14 cellular contexts compared by ENCODE assay signal in genomic region chr11:117217685-117218084, GRCh38. TPM values are rescaled to one million over a fixed set of nuclear protein-coding genes. Genes with fewer than 3 reads are reported as not detected.
DNase-seq lines count a peak whose midpoint lies in the region; ATAC-seq and TF ChIP-seq lines count a peak whose summit lies in the region.
"Had no signal": no experiment of that assay in that cellular context is flagged by ENCODE, and none has a peak within 500 bp of the region (broad histone marks: within the 10 kb centered on the region; RNA-seq: fewer than 3 reads in every experiment).

No MANE protein-coding gene starts in this region.

- DNase-seq in OCI-LY7 (ENCODE audit: low spot score) (no peak), caudate nucleus (lab: John Stamatoyannopoulos, UW) (no peak), cerebellar cortex (ENCODE audit: low spot score) (no peak), NCI-H510A (lab: John Stamatoyannopoulos, UW) (no peak), Calu3 (no peak)
- no peak for DNase-seq in stimulated activated effector memory CD8-positive, alpha-beta T cell treated with anti-CD3 and anti-CD28 coated beads, Interleukin-12 subunit alpha, Interleukin-12 subunit beta, amount 100 ng/mL, for 72 hours (ENCODE audit: low spot score in 2 of 2)
- DNase-seq in effector CD4-positive, alpha-beta T cell: no peak
- DNase-seq: activated CD4-positive, alpha-beta T cell treated with anti-CD3 and anti-CD28 coated beads for 48 hours; activated naive CD4-positive, alpha-beta T cell treated with anti-CD3 and anti-CD28 coated beads, Interleukin-2, amount 10 ng/mL, durations not matched to agents 7 days and 5 days; CD8-positive, alpha-beta T cell; KG1; left lung; NCI-H187 treated with DMSO at 0.1 percent for 48 hours had no signal

- H3K79me2 ChIP-seq in OCI-LY7 (ENCODE audit: insufficient read depth, low read depth, low read length): no peaks in the 10 kb centered on the region

- H3K27ac ChIP-seq in OCI-LY7 (ENCODE audit: low read depth, low read length, poor library complexity, severe bottlenecking) (no peak overlapping the region), caudate nucleus (ENCODE audit: low read depth, low read length) (peak overlapping the region; percentile 49), mesodermal cell (ENCODE audit: low read depth, low read length, severe bottlenecking) (peak overlapping the region; percentile 10)

- no peaks in the 10 kb centered on the region for H4K20me1 ChIP-seq in OCI-LY7 (ENCODE audit: insufficient read depth, low read length)

- no peaks in the 10 kb centered on the region for H3K27me3 Mint-ChIP-seq in Calu3 (ENCODE audit: unreplicated experiment)
- H3K27me3 Mint-ChIP-seq: activated naive CD4-positive, alpha-beta T cell treated with anti-CD3 and anti-CD28 coated beads, Interleukin-2, amount 10 ng/mL, durations not matched to agents 7 days and 5 days had no signal

- H3K4me3 Mint-ChIP-seq in stimulated activated effector memory CD8-positive, alpha-beta T cell treated with anti-CD3 and anti-CD28 coated beads, Interleukin-12 subunit alpha, Interleukin-12 subunit beta, amount 100 ng/mL, for 72 hours: no peak overlapping the region
- no peak overlapping the region for H3K4me3 Mint-ChIP-seq in Calu3 (ENCODE audit: low read depth, unreplicated experiment)
- H3K4me3 Mint-ChIP-seq: activated naive CD4-positive, alpha-beta T cell treated with anti-CD3 and anti-CD28 coated beads, Interleukin-2, amount 10 ng/mL, durations not matched to agents 7 days and 5 days; CD8-positive, alpha-beta T cell had no signal

- POLR2A ChIA-PET in OCI-LY7 (lab: Charles Lee): no interaction called here

- peak overlapping the region; percentile 89 for H3K27ac Mint-ChIP-seq in stimulated activated effector memory CD8-positive, alpha-beta T cell treated with anti-CD3 and anti-CD28 coated beads, Interleukin-12 subunit alpha, Interleukin-12 subunit beta, amount 100 ng/mL, for 72 hours
- H3K27ac Mint-ChIP-seq in Calu3 (ENCODE audit: unreplicated experiment): no peak overlapping the region

- H2AFZ ChIP-seq in OCI-LY7 (ENCODE audit: low read length): no peak overlapping the region

- H3K36me3 ChIP-seq in OCI-LY7 (ENCODE audit: insufficient read depth, low read length): peaks cover 88% of the 10 kb centered on the region
- H3K36me3 ChIP-seq in mesodermal cell (ENCODE audit: control insufficient read depth, insufficient read depth, low read length): peaks cover 77% of the 10 kb centered on the region

- peaks cover 97% of the 10 kb centered on the region for H3K36me3 Mint-ChIP-seq in stimulated activated effector memory CD8-positive, alpha-beta T cell treated with anti-CD3 and anti-CD28 coated beads, Interleukin-12 subunit alpha, Interleukin-12 subunit beta, amount 100 ng/mL, for 72 hours
- peaks cover 16% of the 10 kb centered on the region for H3K36me3 Mint-ChIP-seq in Calu3 (ENCODE audit: insufficient read depth, unreplicated experiment)

- intact Hi-C loops in OCI-LY7 (cut with micrococcal nuclease; ENCODE audit: unreplicated experiment) (no loop called here), Calu3 (cut with micrococcal nuclease; ENCODE audit: unreplicated experiment) (no loop called here)

- H3K9me2 ChIP-seq in OCI-LY7 (ENCODE audit: insufficient read depth, low read length): no peaks in the 10 kb centered on the region

- H3K9me3 ChIP-seq in OCI-LY7 (ENCODE audit: low read length) (no peaks in the 10 kb centered on the region), mesodermal cell (ENCODE audit: control insufficient read depth, low read length) (no peaks in the 10 kb centered on the region)
- H3K9me3 ChIP-seq: left lung had no signal

- no peak overlapping the region for H3K4me2 ChIP-seq in OCI-LY7 (ENCODE audit: low read length)

- peaks cover 26% of the 10 kb centered on the region for H3K4me1 Mint-ChIP-seq in stimulated activated effector memory CD8-positive, alpha-beta T cell treated with anti-CD3 and anti-CD28 coated beads, Interleukin-12 subunit alpha, Interleukin-12 subunit beta, amount 100 ng/mL, for 72 hours
- H3K4me1 Mint-ChIP-seq in Calu3 (ENCODE audit: low read depth, unreplicated experiment): no peaks in the 10 kb centered on the region

- 88 to 93% methylated on average over 6 of the region's 6 CpGs for WGBS in mesodermal cell (ENCODE audit: insufficient coverage in 2 of 2), 2 experiments

- no peaks in the 10 kb centered on the region for H3K4me1 ChIP-seq in OCI-LY7 (ENCODE audit: insufficient read depth, low read length, poor library complexity, severe bottlenecking)
- H3K4me1 ChIP-seq in mesodermal cell (ENCODE audit: control insufficient read depth, insufficient read depth, low read length, poor library complexity, severe bottlenecking): peaks cover 20% of the 10 kb centered on the region

- CTCF ChIA-PET in OCI-LY7 (lab: Charles Lee; ENCODE audit: unreplicated experiment) (no interaction called here), Calu3 (lab: Charles Lee) (no interaction called here)

- H3K4me3 ChIP-seq in OCI-LY7 (ENCODE audit: low read depth, low read length, poor library complexity, severe bottlenecking) (no peak overlapping the region), mesodermal cell (ENCODE audit: extremely low read depth, insufficient read depth, low read length, poor library complexity, severe bottlenecking) (no peak overlapping the region)
- H3K4me3 ChIP-seq: left lung had no signal

- TF ChIP-seq CTCF in OCI-LY7 (conservative IDR thresholded peaks at IDR 0.05; ENCODE audit: low read length) (no peak), Calu3 (IDR thresholded peaks at IDR 0.05; ENCODE audit: unreplicated experiment) (no peak)

- BruUV-seq in OCI-LY7 (replicated peaks; lab: Mats Ljungman, UMichigan): TSS peak; percentile 24
- no TSS peak for BruUV-seq in Calu3 (replicated peaks; lab: Mats Ljungman, UMichigan)

- H3K9me3 Mint-ChIP-seq in stimulated activated effector memory CD8-positive, alpha-beta T cell treated with anti-CD3 and anti-CD28 coated beads, Interleukin-12 subunit alpha, Interleukin-12 subunit beta, amount 100 ng/mL, for 72 hours: no peaks in the 10 kb centered on the region
- no peaks in the 10 kb centered on the region for H3K9me3 Mint-ChIP-seq in Calu3 (ENCODE audit: low read depth, unreplicated experiment)
- H3K9me3 Mint-ChIP-seq: activated naive CD4-positive, alpha-beta T cell treated with anti-CD3 and anti-CD28 coated beads, Interleukin-2, amount 10 ng/mL, durations not matched to agents 7 days and 5 days; CD8-positive, alpha-beta T cell had no signal

- ATAC-seq in stimulated activated effector memory CD8-positive, alpha-beta T cell treated with anti-CD3 and anti-CD28 coated beads, Interleukin-12 subunit alpha, Interleukin-12 subunit beta, amount 100 ng/mL, for 72 hours: no peak
- ATAC-seq: CD8-positive, alpha-beta T cell; left lung had no signal

RNA-seq across cellular contexts. Expression of gene PCSK7, which starts 14.2 kb away (rescaled TPM):
- total RNA-seq in OCI-LY7 (2014; rRNA removed; shearing (Covaris generic)): 44.1 and 45.4 TPM in 2 replicates
- total RNA-seq in OCI-LY7 (2022): 91.2 and 104 TPM in 2 replicates
- polyA plus RNA-seq in mesodermal cell (2013, experiment 1 of 2): 24.7 TPM
- polyA plus RNA-seq in mesodermal cell (2013, experiment 2 of 2): 23.8 TPM
- 44.3 and 49.2 TPM in 2 replicates for total RNA-seq in Calu3 (2022)

RNA-seq across cellular contexts. Expression of gene RNF214, which starts 14.8 kb away (rescaled TPM):
- total RNA-seq in OCI-LY7 (2014; rRNA removed; shearing (Covaris generic)): 10.9 and 11.2 TPM in 2 replicates
- total RNA-seq in OCI-LY7 (2022) (30.2 and 31.4 TPM in 2 replicates), Calu3 (2022) (19.2 and 20.0 TPM in 2 replicates)
- polyA plus RNA-seq in mesodermal cell (2013, experiment 1 of 2): 34.0 TPM
- 31.0 TPM for polyA plus RNA-seq in mesodermal cell (2013, experiment 2 of 2)

RNA-seq across cellular contexts. Expression of gene TAGLN, which starts 18.5 kb away (rescaled TPM):
- 7.4 and 8.4 TPM in 2 replicates for total RNA-seq in OCI-LY7 (2014; rRNA removed; shearing (Covaris generic))
- total RNA-seq in OCI-LY7 (2022) (5.4 and 6.4 TPM in 2 replicates), Calu3 (2022) (4.6 and 6.6 TPM in 2 replicates)
- 696 TPM for polyA plus RNA-seq in mesodermal cell (2013, experiment 1 of 2)
- polyA plus RNA-seq in mesodermal cell (2013, experiment 2 of 2): 449 TPM

RNA-seq across cellular contexts. Expression of gene SIDT2, which starts 39.1 kb away (rescaled TPM):
- total RNA-seq in OCI-LY7 (2014; rRNA removed; shearing (Covaris generic)): 18.3 and 18.6 TPM in 2 replicates
- 30.6 and 37.7 TPM in 2 replicates for total RNA-seq in OCI-LY7 (2022)
- 24.4 TPM for polyA plus RNA-seq in mesodermal cell (2013, experiment 1 of 2)
- polyA plus RNA-seq in mesodermal cell (2013, experiment 2 of 2): 22.4 TPM
- 12.2 and 15.4 TPM in 2 replicates for total RNA-seq in Calu3 (2022)
